ENCODE assay signal across 16 cellular contexts in the genomic region with DNA sequence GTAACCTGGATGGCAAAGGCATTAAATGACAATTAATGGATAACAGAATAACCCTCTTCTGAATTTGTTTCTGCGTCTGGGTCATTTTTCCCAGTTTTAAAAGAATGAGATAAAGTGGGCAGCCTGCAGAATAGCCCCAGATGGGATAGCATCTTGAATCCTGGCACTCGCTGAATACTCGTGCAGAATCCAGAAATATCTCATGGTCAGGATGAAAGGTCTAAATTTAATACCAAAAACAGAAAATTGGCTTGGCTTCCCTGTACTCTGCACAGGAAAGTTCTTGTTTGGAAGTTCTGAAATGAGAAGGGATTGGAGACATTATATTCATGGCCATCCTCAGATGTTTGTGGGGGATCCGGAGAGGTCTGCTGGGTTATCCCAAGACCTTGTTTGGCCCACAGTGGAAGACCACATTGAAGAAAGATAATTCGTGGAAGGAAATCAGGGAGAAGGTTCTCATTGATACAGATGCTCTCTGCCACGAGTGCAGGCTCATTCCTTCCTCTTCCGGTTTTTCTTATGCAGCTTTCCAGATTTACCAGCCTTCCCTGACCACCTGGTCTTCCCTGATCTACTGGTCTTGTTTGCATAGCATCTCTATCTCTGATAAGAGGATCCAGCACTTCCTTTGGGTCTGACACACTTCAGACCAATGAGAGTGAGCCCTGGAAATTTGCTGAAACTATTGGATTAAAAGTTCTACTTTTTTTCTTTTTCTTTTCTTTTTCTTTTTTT. TPM values are rescaled to one million over a fixed set of nuclear protein-coding genes. Genes with fewer than 3 reads are reported as not detected.
A peak's percentile ranks its signal among the peaks of the same experiment; 100 is the strongest.
DNase-seq lines count a peak whose midpoint lies in the region; ATAC-seq and TF ChIP-seq lines count a peak whose summit lies in the region.
"Had no signal": no experiment of that assay in that cellular context is flagged by ENCODE, and none has a peak within 500 bp of the region (broad histone marks: within the 10 kb centered on the region; RNA-seq: fewer than 3 reads in every experiment).

No MANE protein-coding gene starts in this region.

- intact Hi-C loops in right cardiac atrium (cut with DNase I), result no loop called here
- intact Hi-C loops in aorta (cut with DNase I), result no loop called here

- H3K4me1 Mint-ChIP-seq in mesothelial cell of epicardium, result peaks cover 13% of the 10 kb centered on the region
- no peaks in the 10 kb centered on the region for H3K4me1 Mint-ChIP-seq in activated T-cell treated with anti-CD3 and anti-CD28 coated beads, Interleukin-2, amount 50 U/mL, for 72 hours (ENCODE audit: low read depth)
- H3K4me1 Mint-ChIP-seq: neural crest cell had no signal

- 14% methylated on average over 7 of the region's 7 CpGs for WGBS in right cardiac atrium
- WGBS in aorta, 2 donors, result 0 to 5% methylated on average over 7 of the region's 7 CpGs

- no peaks in the 10 kb centered on the region for H3K36me3 Mint-ChIP-seq in mesothelial cell of epicardium
- H3K36me3 Mint-ChIP-seq in activated T-cell treated with anti-CD3 and anti-CD28 coated beads, Interleukin-2, amount 50 U/mL, for 72 hours (ENCODE audit: insufficient read depth in 2 of 2), result no peaks in the 10 kb centered on the region

- peak overlapping the region; percentile 40 for H3K27ac ChIP-seq in cardiac muscle cell
- no peak overlapping the region for H3K27ac ChIP-seq in right cardiac atrium (ENCODE audit: low read length)
- peak overlapping the region; percentile 41 for H3K27ac ChIP-seq in cingulate gyrus (ENCODE audit: low read depth, low read length)
- peak overlapping the region; percentile 89 to 90 for H3K27ac ChIP-seq in aorta (ENCODE audit: low read depth in 1 of 2, low read length in 2 of 2)

- no peak for ATAC-seq in right cardiac atrium
- ATAC-seq in aorta (ENCODE audit: low FRiP score), result peak; percentile 44
- ATAC-seq in activated T-cell treated with anti-CD3 and anti-CD28 coated beads, Interleukin-2, amount 50 U/mL, for 72 hours (replicated peaks in 1 of 2), result no peak

- H3K36me3 ChIP-seq in cardiac muscle cell (no peaks in the 10 kb centered on the region), aorta (ENCODE audit: control insufficient read depth in 1 of 2, insufficient read depth in 2 of 2, low read length in 1 of 2) (no peaks in the 10 kb centered on the region)

- no peak overlapping the region for H3K4me3 ChIP-seq in cardiac muscle cell
- no peak overlapping the region for H3K4me3 ChIP-seq in right cardiac atrium (ENCODE audit: low read length)
- H3K4me3 ChIP-seq in aorta (ENCODE audit: low read length in 2 of 2), result no peak overlapping the region

- H3K4me3 Mint-ChIP-seq in mesothelial cell of epicardium, result no peak overlapping the region
- no peak overlapping the region for H3K4me3 Mint-ChIP-seq in activated T-cell treated with anti-CD3 and anti-CD28 coated beads, Interleukin-2, amount 50 U/mL, for 72 hours
- H3K4me3 Mint-ChIP-seq: H9, neural crest cell had no signal

- H3K9me3 Mint-ChIP-seq in mesothelial cell of epicardium, result no peaks in the 10 kb centered on the region
- H3K9me3 Mint-ChIP-seq in activated T-cell treated with anti-CD3 and anti-CD28 coated beads, Interleukin-2, amount 50 U/mL, for 72 hours, result no peaks in the 10 kb centered on the region
- H3K9me3 Mint-ChIP-seq: H9, neural crest cell had no signal

- DNase-seq in cardiac muscle cell (ENCODE audit: low read depth in 1 of 2, low spot score in 1 of 2) (no peak), right cardiac atrium (no peak), mesothelial cell of epicardium (ENCODE audit: low spot score in 2 of 2, unreplicated experiment in 2 of 2) (no peak), aorta (no peak), 8988T (no peak), SKM-1 treated with dmso at 0.1 percent for 144 hours (lab: John Stamatoyannopoulos, UW; ENCODE audit: unreplicated experiment) (no peak)
- DNase-seq in activated T-cell treated with anti-CD3 and anti-CD28 coated beads, Interleukin-2, amount 50 U/mL, for 72 hours, result no peak
- DNase-seq: activated T-cell treated with anti-CD3 and anti-CD28 coated beads, Interleukin-2, amount 50 U/mL, for 1 hour; H9; hypothalamus; NCI-H1436; RPMI8226; stimulated activated naive CD4-positive, alpha-beta T cell; T-helper 2 cell had no signal

- peak overlapping the region; percentile 39 for H3K27ac Mint-ChIP-seq in mesothelial cell of epicardium
- H3K27ac Mint-ChIP-seq in activated T-cell treated with anti-CD3 and anti-CD28 coated beads, Interleukin-2, amount 50 U/mL, for 72 hours, result no peak overlapping the region
- H3K27ac Mint-ChIP-seq: H9 had no signal

- TF ChIP-seq CTCF in cardiac muscle cell (IDR thresholded peaks at IDR 0.05; ENCODE audit: low read depth, low read length) (no peak), mesothelial cell of epicardium (IDR thresholded peaks at IDR 0.05; ENCODE audit: unreplicated experiment) (no peak)

- H3K9me3 ChIP-seq in cardiac muscle cell (ENCODE audit: low read depth) (no peaks in the 10 kb centered on the region), right cardiac atrium (ENCODE audit: control insufficient read depth, low read length) (no peaks in the 10 kb centered on the region), aorta (ENCODE audit: control insufficient read depth, low read length) (no peaks in the 10 kb centered on the region)

- H3K4me1 ChIP-seq in cardiac muscle cell (ENCODE audit: low read depth) (peaks cover 12% of the 10 kb centered on the region), right cardiac atrium (ENCODE audit: control insufficient read depth, insufficient read depth, low read length) (no peaks in the 10 kb centered on the region), aorta (ENCODE audit: control insufficient read depth in 1 of 2, insufficient read depth in 2 of 2, low read length in 2 of 2) (peaks cover 0 to 6% of the 10 kb centered on the region in 2 donors)

- H3K27me3 ChIP-seq in cardiac muscle cell, result no peaks in the 10 kb centered on the region
- no peaks in the 10 kb centered on the region for H3K27me3 ChIP-seq in right cardiac atrium (ENCODE audit: control insufficient read depth, insufficient read depth)
- H3K27me3 ChIP-seq in aorta (ENCODE audit: control insufficient read depth in 1 of 2, insufficient read depth in 2 of 2, low read length in 1 of 2), result no peaks in the 10 kb centered on the region

- H3K27me3 Mint-ChIP-seq in mesothelial cell of epicardium (ENCODE audit: low read depth), result peaks cover 7% of the 10 kb centered on the region
- H3K27me3 Mint-ChIP-seq in activated T-cell treated with anti-CD3 and anti-CD28 coated beads, Interleukin-2, amount 50 U/mL, for 72 hours (ENCODE audit: low read depth), result peaks cover 15% of the 10 kb centered on the region

RNA-seq across cellular contexts. Expression of a gene that starts 6.0 kb away (rescaled TPM):
- total RNA-seq in cardiac muscle cell (19.9 and 30.0 TPM in 2 replicates), right cardiac atrium (10 to 100 TPM in 3 of 4 donors, 1 to 10 TPM in 1; 9.6 to 14.9 (median 11.6) TPM), mesothelial cell of epicardium (24.4 to 25.5 TPM (median 24.7 TPM) in 3 replicates), aorta (10 to 100 TPM; 11.4 to 14.1 TPM)
- polyA plus RNA-seq in cardiac muscle cell (42.6 and 44.8 TPM in 2 replicates), right cardiac atrium (7.6 TPM), aorta (10 to 100 TPM in 1 of 2 donors, 1 to 10 TPM in 1; 7.9 to 14.2 TPM)
- 1 to 10 TPM; 1.3 to 1.4 TPM for total RNA-seq in activated T-cell treated with anti-CD3 and anti-CD28 coated beads, Interleukin-2, amount 50 U/mL, for 72 hours
